ENCODE assay signal across 8 cellular contexts in genomic region chr9:104927216-104927911, GRCh38. TPM values are rescaled to one million over a fixed set of nuclear protein-coding genes. Genes with fewer than 3 reads are reported as not detected.
DNase-seq lines count a peak whose midpoint lies in the region; ATAC-seq and TF ChIP-seq lines count a peak whose summit lies in the region.

No MANE protein-coding gene starts in this region.

- WGBS in urinary bladder = under 1% methylated on average over 44 of the region's 44 CpGs

- no peaks in the 10 kb centered on the region for H3K9me3 Mint-ChIP-seq in activated T-helper 1 cell treated with anti-CD3 and anti-CD28 coated beads, Interleukin-12 subunit alpha, Interleukin-12 subunit beta, Interleukin-2, Interleukin-4 antibody, amounts not matched to agents 30 ng/mL and 10 ng/mL and 1 ng/mL, durations not matched to agents 14 hours and 24 hours and 36 hours
- no peaks in the 10 kb centered on the region for H3K9me3 Mint-ChIP-seq in natural killer cell

- no peaks in the 10 kb centered on the region for H3K4me1 ChIP-seq in urinary bladder (ENCODE audit: insufficient read depth)

- TF ChIP-seq CTCF in GM13977 (IDR thresholded peaks at IDR 0.05; ENCODE audit: extremely low read depth, insufficient read depth, missing control alignments) (no peak), NB4 (IDR thresholded peaks at IDR 0.05; ENCODE audit: low read depth, low read length) (no peak), foreskin fibroblast (IDR thresholded peaks at IDR 0.05; ENCODE audit: low read depth, low read length) (no peak), natural killer cell (IDR thresholded peaks at IDR 0.05) (no peak)

- H3K27ac Mint-ChIP-seq in activated T-helper 1 cell treated with anti-CD3 and anti-CD28 coated beads, Interleukin-12 subunit alpha, Interleukin-12 subunit beta, Interleukin-2, Interleukin-4 antibody, amounts not matched to agents 30 ng/mL and 10 ng/mL and 1 ng/mL, durations not matched to agents 14 hours and 24 hours and 36 hours = peak overlapping the region; percentile 51
- peak overlapping the region in 1 of 2 donors; percentile 76 for H3K27ac Mint-ChIP-seq in natural killer cell

- peak in 1 of 3 donors; percentile 16 for ATAC-seq in natural killer cell

- H3K4me3 ChIP-seq in NB4 (ENCODE audit: low read depth, low read length) = peak overlapping the region; percentile 81
- peak overlapping the region; percentile 69 to 97 for H3K4me3 ChIP-seq in foreskin fibroblast (ENCODE audit: low read depth in 1 of 2, low read length in 2 of 2)
- H3K4me3 ChIP-seq in urinary bladder (ENCODE audit: low read depth, low read length) = peak overlapping the region; percentile 92

- in situ Hi-C loops in GM13977 (cut with MboI; ENCODE audit: low pct_unique_long_range_greater_than_20kb, low sequenced_read_pairs, unreplicated experiment) = no loop called here

- no peaks in the 10 kb centered on the region for H3K36me3 ChIP-seq in urinary bladder (ENCODE audit: insufficient read depth)

- no peak for TF ChIP-seq POLR2A in NB4 (IDR thresholded peaks at IDR 0.05; ENCODE audit: extremely low read depth, insufficient read length)

- peak overlapping the region; percentile 91 for H3K27ac ChIP-seq in urinary bladder (ENCODE audit: low read depth)

- DNase-seq in GM13977 (ENCODE audit: low spot score) (peak; percentile 52), NB4 (ENCODE audit: low read depth) (peak; percentile 68), foreskin fibroblast (peak in 1 of 2 donors; percentile 64), natural killer cell (peak; percentile 21), midbrain (lab: John Stamatoyannopoulos, UW) (no peak), T1000 (lab: John Stamatoyannopoulos, UW) (no peak)
- peak; percentile 6 for DNase-seq in activated T-helper 1 cell treated with anti-CD3 and anti-CD28 coated beads, Interleukin-12 subunit alpha, Interleukin-12 subunit beta, Interleukin-2, Interleukin-4 antibody, amounts not matched to agents 30 ng/mL and 10 ng/mL and 1 ng/mL, durations not matched to agents 14 hours and 24 hours and 36 hours (ENCODE audit: low spot score)

- peaks cover 16% of the 10 kb centered on the region for H3K27me3 Mint-ChIP-seq in activated T-helper 1 cell treated with anti-CD3 and anti-CD28 coated beads, Interleukin-12 subunit alpha, Interleukin-12 subunit beta, Interleukin-2, Interleukin-4 antibody, amounts not matched to agents 30 ng/mL and 10 ng/mL and 1 ng/mL, durations not matched to agents 14 hours and 24 hours and 36 hours (ENCODE audit: insufficient read depth)
- H3K27me3 Mint-ChIP-seq in natural killer cell (ENCODE audit: low read depth in 2 of 2) = peaks cover 26 to 32% of the 10 kb centered on the region in 2 donors

- H3K4me1 Mint-ChIP-seq in activated T-helper 1 cell treated with anti-CD3 and anti-CD28 coated beads, Interleukin-12 subunit alpha, Interleukin-12 subunit beta, Interleukin-2, Interleukin-4 antibody, amounts not matched to agents 30 ng/mL and 10 ng/mL and 1 ng/mL, durations not matched to agents 14 hours and 24 hours and 36 hours (ENCODE audit: low read depth) = peaks cover 16% of the 10 kb centered on the region
- H3K4me1 Mint-ChIP-seq in natural killer cell = peaks cover 25 to 27% of the 10 kb centered on the region in 2 donors

- intact Hi-C loops in activated T-helper 1 cell treated with anti-CD3 and anti-CD28 coated beads, Interleukin-12 subunit alpha, Interleukin-12 subunit beta, Interleukin-2, Interleukin-4 antibody, amounts not matched to agents 30 ng/mL and 10 ng/mL and 1 ng/mL, durations not matched to agents 14 hours and 24 hours and 36 hours (cut with micrococcal nuclease) = loop anchor here (1.0 to 10.0 kb wide), 10 partner anchors 13 to 833 kb away; partner anchors contain the start of genes NIPSNAP3B, SLC44A1, SMC2 and TMEM38B
- intact Hi-C loops in natural killer cell (cut with micrococcal nuclease) = loop anchor here (2.0 to 10.0 kb wide), 3 partner anchors 229 to 487 kb away; partner anchors contain the start of gene SLC44A1

- peak overlapping the region; percentile 86 for H3K4me3 Mint-ChIP-seq in activated T-helper 1 cell treated with anti-CD3 and anti-CD28 coated beads, Interleukin-12 subunit alpha, Interleukin-12 subunit beta, Interleukin-2, Interleukin-4 antibody, amounts not matched to agents 30 ng/mL and 10 ng/mL and 1 ng/mL, durations not matched to agents 14 hours and 24 hours and 36 hours
- H3K4me3 Mint-ChIP-seq in natural killer cell = peak overlapping the region; percentile 88

- no peaks in the 10 kb centered on the region for H3K36me3 Mint-ChIP-seq in activated T-helper 1 cell treated with anti-CD3 and anti-CD28 coated beads, Interleukin-12 subunit alpha, Interleukin-12 subunit beta, Interleukin-2, Interleukin-4 antibody, amounts not matched to agents 30 ng/mL and 10 ng/mL and 1 ng/mL, durations not matched to agents 14 hours and 24 hours and 36 hours (ENCODE audit: low read depth)
- no peaks in the 10 kb centered on the region for H3K36me3 Mint-ChIP-seq in natural killer cell

RNA-seq across cellular contexts. Expression of gene ABCA1, which starts 0.6 kb away (rescaled TPM):
- total RNA-seq in activated T-helper 1 cell treated with anti-CD3 and anti-CD28 coated beads, Interleukin-12 subunit alpha, Interleukin-12 subunit beta, Interleukin-2, Interleukin-4 antibody, amounts not matched to agents 30 ng/mL and 10 ng/mL and 1 ng/mL, durations not matched to agents 14 hours and 24 hours and 36 hours = 1.1 and 1.3 TPM in 2 replicates
- total RNA-seq in natural killer cell (10 to 100 TPM in 1 of 3 donors, 1 to 10 TPM in 2; 1.9 to 10.8 (median 4.8) TPM), urinary bladder (46.9 TPM)
- polyA plus RNA-seq in urinary bladder = 14.2 TPM

Comparison
In these comparisons a context has a peak if more than half of its experiments do, and no peak if none do; other contexts are left out.
1. DNase-seq: peak in GM13977 (single experiment), NB4 (single experiment), activated T-helper 1 cell treated with anti-CD3 and anti-CD28 coated beads, Interleukin-12 subunit alpha, Interleukin-12 subunit beta, Interleukin-2, Interleukin-4 antibody, amounts not matched to agents 30 ng/mL and 10 ng/mL and 1 ng/mL, durations not matched to agents 14 hours and 24 hours and 36 hours (single experiment) and natural killer cell (single experiment); none in midbrain (single experiment) and T1000 (single experiment).
2. Peak in every context shown above with its lines, with median percentiles within 50 percentile points of each other: H3K4me3 ChIP-seq.